14 cellular contexts compared by ENCODE assay signal in the genomic region with DNA sequence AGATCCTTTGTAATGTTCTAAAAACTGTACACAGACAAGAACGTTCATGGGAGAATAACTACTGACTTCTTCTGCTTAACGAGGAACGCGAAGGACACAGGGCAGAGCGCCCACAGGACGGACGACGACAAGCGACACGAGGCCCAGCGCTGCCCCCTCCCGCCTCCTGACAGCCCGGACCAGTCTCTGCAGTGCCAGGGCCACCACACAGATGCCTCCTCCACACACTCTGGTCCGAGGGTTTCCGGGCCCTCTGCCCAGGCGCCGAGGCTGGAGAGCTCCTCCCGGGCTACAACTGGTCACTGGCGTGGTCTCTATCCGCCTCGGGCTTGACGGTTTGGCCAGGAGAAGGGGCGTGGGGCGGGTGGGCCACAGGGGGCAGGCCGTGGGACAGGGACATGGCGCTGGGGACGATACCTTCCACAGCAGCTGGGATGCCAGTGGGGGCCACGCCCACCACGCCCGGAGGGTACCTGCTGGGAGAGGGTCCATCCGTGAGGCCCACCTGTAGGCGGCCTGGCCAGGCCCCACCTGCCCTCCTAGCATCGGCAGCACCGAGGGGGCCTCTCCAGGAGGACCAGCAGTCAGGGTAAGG. TPM values are rescaled to one million over a fixed set of nuclear protein-coding genes. Genes with fewer than 3 reads are reported as not detected.
DNase-seq lines count a peak whose midpoint lies in the region; ATAC-seq and TF ChIP-seq lines count a peak whose summit lies in the region.
"Had no signal": no experiment of that assay in that cellular context is flagged by ENCODE, and none has a peak within 500 bp of the region (broad histone marks: within the 10 kb centered on the region; RNA-seq: fewer than 3 reads in every experiment).

No MANE protein-coding gene starts in this region.

- H3K27me3 ChIP-seq in lower lobe of right lung (ENCODE audit: low read depth), result no peaks in the 10 kb centered on the region
- no peaks in the 10 kb centered on the region for H3K27me3 ChIP-seq in suprapubic skin
- H3K27me3 ChIP-seq in GM23248 (replicated peaks; ENCODE audit: insufficient read depth), result no peaks in the 10 kb centered on the region
- no peaks in the 10 kb centered on the region for H3K27me3 ChIP-seq in colonic mucosa
- H3K27me3 ChIP-seq: testis had no signal

- intact Hi-C loops in lower lobe of right lung (cut with DNase I), result no loop called here
- intact Hi-C loops in colonic mucosa (cut with DNase I), result no loop called here

- no peak for TF ChIP-seq EP300 in suprapubic skin (IDR thresholded peaks at IDR 0.05)

- in situ Hi-C loops in GM23248 (cut with MboI), result no loop called here

- H3F3A ChIP-seq in GM23248 (ENCODE audit: insufficient read depth), result no peaks in the 10 kb centered on the region

- H3K4me2 ChIP-seq in GM23248 (ENCODE audit: unreplicated experiment), result no peak overlapping the region

- no peak overlapping the region for H2AFZ ChIP-seq in GM23248

- ATAC-seq in lower lobe of right lung (no peak), GM19395 (IDR thresholded peaks at IDR 0.05; ENCODE audit: unreplicated experiment) (no peak)
- ATAC-seq: left lobe of liver had no signal

- H3K4me1 ChIP-seq in lower lobe of right lung, result peaks cover 72% of the 10 kb centered on the region
- H3K4me1 ChIP-seq in suprapubic skin, result peaks cover 76% of the 10 kb centered on the region
- peaks cover 15% of the 10 kb centered on the region for H3K4me1 ChIP-seq in GM23248 (ENCODE audit: insufficient read depth)
- peaks cover 31% of the 10 kb centered on the region for H3K4me1 ChIP-seq in colonic mucosa

- TF ChIP-seq POLR2A in suprapubic skin (IDR thresholded peaks at IDR 0.05), result no peak

- H3K9me2 ChIP-seq in GM23248 (ENCODE audit: insufficient read depth), result no peaks in the 10 kb centered on the region

- 40% methylated on average over 12 of the region's 34 CpGs for WGBS in suprapubic skin
- 65 to 73% methylated on average over 30 of the region's 34 CpGs for whole genome bisulfite sequencing in GM23248 (ENCODE audit: low coverage in 1 of 2, low lambda C conversion rate in 2 of 2, missing lambda C conversion rate in 2 of 2), 2 experiments

- H3K4me3 ChIP-seq in LNCaP clone FGC (ENCODE audit: low read depth, low read length) (peak overlapping the region; percentile 47), coronary artery (peak overlapping the region; percentile 7), lower lobe of right lung (no peak overlapping the region), suprapubic skin (no peak overlapping the region), GM23248 (no peak overlapping the region), colonic mucosa (no peak overlapping the region)
- H3K4me3 ChIP-seq: SK-N-MC, testis had no signal

- TF ChIP-seq CTCF in LNCaP clone FGC (IDR thresholded peaks at IDR 0.05; ENCODE audit: control insufficient read depth, extremely low read depth, insufficient read depth) (no peak), coronary artery (IDR thresholded peaks at IDR 0.05) (no peak), lower lobe of right lung (IDR thresholded peaks at IDR 0.05) (no peak), suprapubic skin (IDR thresholded peaks at IDR 0.05) (no peak), colonic mucosa (IDR thresholded peaks at IDR 0.05) (no peak)

- H3K27ac ChIP-seq in coronary artery (peak overlapping the region; percentile 43 to 81), lower lobe of right lung (peak overlapping the region; percentile 18), suprapubic skin (peak overlapping the region; percentile 11), GM23248 (no peak overlapping the region), colonic mucosa (no peak overlapping the region)
- H3K27ac ChIP-seq: SK-N-MC, testis had no signal

- peaks cover 62% of the 10 kb centered on the region for H3K36me3 ChIP-seq in lower lobe of right lung
- peaks cover 51% of the 10 kb centered on the region for H3K36me3 ChIP-seq in suprapubic skin
- no peaks in the 10 kb centered on the region for H3K36me3 ChIP-seq in GM23248 (ENCODE audit: low read depth)
- H3K36me3 ChIP-seq in colonic mucosa, result peaks cover 20% of the 10 kb centered on the region

- no peaks in the 10 kb centered on the region for H4K20me1 ChIP-seq in GM23248 (ENCODE audit: insufficient read depth)

- H3K9me3 ChIP-seq in lower lobe of right lung (no peaks in the 10 kb centered on the region), suprapubic skin (no peaks in the 10 kb centered on the region), GM23248 (ENCODE audit: low read depth) (no peaks in the 10 kb centered on the region), colonic mucosa (no peaks in the 10 kb centered on the region)
- H3K9me3 ChIP-seq: testis had no signal

- H3K79me2 ChIP-seq in GM23248 (ENCODE audit: insufficient read depth), result no peaks in the 10 kb centered on the region

- no peak overlapping the region for H3K9ac ChIP-seq in GM23248
- H3K9ac ChIP-seq in colonic mucosa (ENCODE audit: low read depth in 2 of 2, low read length in 2 of 2), result no peak overlapping the region

- peak; percentile 99 for DNase-seq in LNCaP clone FGC (ENCODE audit: low read depth)
- no peak for DNase-seq in coronary artery (ENCODE audit: low spot score)
- peak; percentile 51 for DNase-seq in lower lobe of right lung
- peak in 1 of 2 donors; percentile 68 for DNase-seq in suprapubic skin (ENCODE audit: low spot score in 2 of 2)
- DNase-seq in GM23248, result no peak
- no peak for DNase-seq in colonic mucosa
- DNase-seq: activated naive CD4-positive, alpha-beta T cell treated with anti-CD3 and anti-CD28 coated beads for 36 hours; DND-41; NCI-H2171 treated with DMSO at 0.1 percent for 48 hours; testis had no signal

RNA-seq across cellular contexts. Expression of a gene that starts 36.9 kb away (rescaled TPM):
- total RNA-seq in lower lobe of right lung (165 TPM), suprapubic skin (100 to 1,000 TPM; 145 to 255 (median 181) TPM), colonic mucosa (100 to 1,000 TPM; 137 to 200 TPM)
- 160 and 270 TPM in 2 replicates for total RNA-seq in GM23248 (2014; rRNA removed; shearing (Covaris generic))
- polyA plus RNA-seq in GM23248 (2016; fragmentation: Nextera tagmentation; extraction: Ambion mirVana), result 40.1 and 44.6 TPM in 2 replicates

RNA-seq across cellular contexts. Expression of a gene that starts 39.7 kb away (rescaled TPM):
- total RNA-seq in lower lobe of right lung (32.0 TPM), suprapubic skin (10 to 100 TPM; 22.5 to 52.3 (median 31.8) TPM), colonic mucosa (10 to 100 TPM; 22.0 to 22.4 TPM)
- 3.4 and 6.2 TPM in 2 replicates for total RNA-seq in GM23248 (2014; rRNA removed; shearing (Covaris generic))
- polyA plus RNA-seq in GM23248 (2016; fragmentation: Nextera tagmentation; extraction: Ambion mirVana), result 5.3 and 5.7 TPM in 2 replicates
- total RNA-seq: endothelial cell of umbilical vein had no signal

Comparison
In these comparisons a context has a peak if more than half of its experiments do, and no peak if none do; other contexts are left out.
1. DNase-seq: peak in LNCaP clone FGC (single experiment) and lower lobe of right lung (single experiment); none in coronary artery (single experiment), GM23248 (single experiment) and colonic mucosa (single experiment).
2. H3K4me3 ChIP-seq: peak in LNCaP clone FGC (single experiment) and coronary artery (single experiment); none in lower lobe of right lung (single experiment), suprapubic skin (single experiment), GM23248 (single experiment) and colonic mucosa (single experiment).
3. H3K27ac ChIP-seq: peak in coronary artery (2 of 2), lower lobe of right lung (single experiment) and suprapubic skin (single experiment); none in GM23248 (single experiment) and colonic mucosa (single experiment).